Comparison of ENCODE assay signal across 1 cellular context in genomic region chr13:113366031-113366588, GRCh38.
TF ChIP-seq lines count a peak whose summit lies in the region.

No MANE protein-coding gene starts in this region.

TF ChIP-seq in HepG2, 621 proteins besides CTCF, POLR2A, EP300 and RAD21 (continued from another document):
- TF ChIP-seq ZNF687 (CRISPR knock-in tag; IDR thresholded peaks at IDR 0.05), result 0 out of 2 replicates have a peak, but pooled peaks have one; percentile 17
- no peak for TF ChIP-seq NFYC (CRISPR knock-in tag; IDR thresholded peaks at IDR 0.05)
- no peak for TF ChIP-seq FOXO1 (CRISPR knock-in tag; IDR thresholded peaks at IDR 0.05)
- no peak for TF ChIP-seq ZNF142 (CRISPR knock-in tag; IDR thresholded peaks at IDR 0.05)
- TF ChIP-seq UBTF (CRISPR knock-in tag; IDR thresholded peaks at IDR 0.05), result peak; percentile 53; the same call in 1 of the 2 replicates
- TF ChIP-seq NFIB (CRISPR knock-in tag; IDR thresholded peaks at IDR 0.05; ENCODE audit: borderline replicate concordance), result no peak
- 0 out of 2 replicates have a peak, but pooled peaks have one; percentile 33 for TF ChIP-seq ARID4A (CRISPR knock-in tag; IDR thresholded peaks at IDR 0.05; ENCODE audit: borderline replicate concordance)
- no peak for TF ChIP-seq HMGA1 (CRISPR knock-in tag; conservative IDR thresholded peaks at IDR 0.05)
- no peak for TF ChIP-seq ATF5 (CRISPR knock-in tag; IDR thresholded peaks at IDR 0.05; ENCODE audit: low read depth)
- TF ChIP-seq SYNCRIP (IDR thresholded peaks at IDR 0.05; ENCODE audit: insufficient read depth, low read depth, low read length), result no peak
- TF ChIP-seq CCDC6 (CRISPR knock-in tag; IDR thresholded peaks at IDR 0.05), result no peak
- no peak for TF ChIP-seq ESRRA (CRISPR knock-in tag; IDR thresholded peaks at IDR 0.05; ENCODE audit: low read depth)
- TF ChIP-seq ZNF562 (CRISPR knock-in tag; IDR thresholded peaks at IDR 0.05; ENCODE audit: borderline replicate concordance), result no peak
- TF ChIP-seq ZBTB25 (CRISPR knock-in tag; IDR thresholded peaks at IDR 0.05), result no peak
- no peak for TF ChIP-seq NAIF1 (CRISPR knock-in tag; IDR thresholded peaks at IDR 0.05; ENCODE audit: borderline replicate concordance)
- no peak for TF ChIP-seq ZNF430 (CRISPR knock-in tag; IDR thresholded peaks at IDR 0.05)
- TF ChIP-seq ZNF407 (CRISPR knock-in tag; IDR thresholded peaks at IDR 0.05; ENCODE audit: not compliant biosample characterization), result no peak
- no peak for TF ChIP-seq CCAR2 (optimal IDR thresholded peaks at IDR 0.05; ENCODE audit: low read depth, low read length)
